Comparison of ENCODE assay signal across 33 cellular contexts in the genomic region with DNA sequence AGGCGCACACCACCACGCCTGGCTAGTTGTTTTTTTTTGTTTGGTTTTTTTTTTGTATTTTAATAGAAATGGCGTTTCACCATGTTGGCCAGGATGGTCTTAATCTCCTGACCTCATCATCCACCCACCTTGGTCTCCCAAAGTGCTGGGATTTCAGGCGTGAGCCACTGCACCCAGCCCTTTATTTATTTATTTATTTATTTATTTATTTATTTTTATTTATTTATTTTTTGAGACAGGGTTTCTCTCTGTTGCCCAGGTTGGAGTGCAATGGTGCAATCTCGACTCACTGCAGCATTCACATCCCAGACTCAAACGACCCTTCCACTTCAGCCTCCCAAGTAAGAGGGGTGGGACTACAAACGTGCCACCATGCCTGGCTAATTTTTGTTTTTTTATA.
"Had no signal": no experiment of that assay in that cellular context is flagged by ENCODE, and none has a peak within 500 bp of the region (broad histone marks: within the 10 kb centered on the region; RNA-seq: fewer than 3 reads in every experiment).

No MANE protein-coding gene starts in this region.

- H3K36me3 ChIP-seq: MG63 had no signal

- H3K4me3 ChIP-seq: MG63 had no signal

- DNase-seq: Karpas-422, Kasumi-1, MG63, MM.1S, MV-4-11, NCI-H1048, NCI-H1092, NCI-H1092 treated with DMSO at 0.1 percent for 48 hours, NCI-H1105, NCI-H1105 treated with DMSO at 0.1 percent for 48 hours, NCI-H1417 treated with DMSO at 0.1 percent for 48 hours, NCI-H1436, NCI-H1436 treated with DMSO at 0.1 percent for 48 hours, NCI-H146, NCI-H1694, NCI-H1694 treated with DMSO at 0.1 percent for 48 hours, NCI-H187, NCI-H187 treated with DMSO at 0.1 percent for 48 hours, NCI-H1930, NCI-H2029, NCI-H2029 treated with DMSO at 0.1 percent for 48 hours, NCI-H2081, NCI-H2081 treated with DMSO at 0.1 percent for 48 hours, NCI-H2107, NCI-H2171, NCI-H2171 treated with DMSO at 0.1 percent for 48 hours, NCI-H2227 treated with DMSO at 0.1 percent for 48 hours, NCI-H226, NCI-H345, NCI-H446, NCI-H446 treated with DMSO at 0.1 percent for 48 hours, NCI-H510A, NCI-H510A treated with DMSO at 0.1 percent for 48 hours had no signal
